ENCODE assay signal across 18 cellular contexts in genomic region chr1:227739636-227740035, GRCh38.
"Had no signal": no experiment of that assay in that cellular context is flagged by ENCODE, and none has a peak within 500 bp of the region (broad histone marks: within the 10 kb centered on the region; RNA-seq: fewer than 3 reads in every experiment).

No MANE protein-coding gene starts in this region.

- H3K36me3 Mint-ChIP-seq: WTC11 had no signal

- H3K27ac ChIP-seq: adrenal gland, dorsolateral prefrontal cortex, psoas muscle, skin epidermis, stomach had no signal

- DNase-seq: activated CD4-positive, alpha-beta T cell treated with anti-CD3 and anti-CD28 coated beads for 36 hours; activated CD4-positive, alpha-beta T cell treated with anti-CD3 and anti-CD28 coated beads, Interleukin-2, amount 50 U/mL, for 48 hours; activated CD8-positive, alpha-beta memory T cell treated with anti-CD3 and anti-CD28 coated beads, Interleukin-2, amount 10 ng/mL, durations not matched to agents 7 days and 5 days; activated effector memory CD4-positive, alpha-beta T cell treated with anti-CD3 and anti-CD28 coated beads, Interleukin-2, amount 50 U/mL, for 16 hours; activated T-cell treated with anti-CD3 and anti-CD28 coated beads, Interleukin-2, amount 50 U/mL, for 24 hours; dorsolateral prefrontal cortex; erythroblast; foreskin melanocyte; hypothalamus; islet precursor cell; psoas muscle; stomach had no signal

- H3K27ac Mint-ChIP-seq: activated CD4-positive, alpha-beta T cell treated with anti-CD3 and anti-CD28 coated beads for 36 hours; activated T-cell treated with anti-CD3 and anti-CD28 coated beads, Interleukin-2, amount 50 U/mL, for 24 hours; type B pancreatic cell; WTC11 had no signal

- H3K4me3 Mint-ChIP-seq: activated CD4-positive, alpha-beta T cell treated with anti-CD3 and anti-CD28 coated beads for 36 hours; activated CD8-positive, alpha-beta memory T cell treated with anti-CD3 and anti-CD28 coated beads, Interleukin-2, amount 10 ng/mL, durations not matched to agents 7 days and 5 days; activated T-cell treated with anti-CD3 and anti-CD28 coated beads, Interleukin-2, amount 50 U/mL, for 24 hours; type B pancreatic cell; WTC11 had no signal

- H3K9me3 Mint-ChIP-seq: activated naive CD4-positive, alpha-beta T cell treated with anti-CD3 and anti-CD28 coated beads, Interleukin-2, amount 50 U/mL, for 72 hours; activated T-cell treated with anti-CD3 and anti-CD28 coated beads, Interleukin-2, amount 50 U/mL, for 24 hours; type B pancreatic cell; WTC11 had no signal

- H3K4me3 ChIP-seq: adrenal gland, dorsolateral prefrontal cortex, psoas muscle, skin epidermis, stomach had no signal

- H3K27me3 Mint-ChIP-seq: activated CD4-positive, alpha-beta T cell treated with anti-CD3 and anti-CD28 coated beads for 36 hours; activated CD8-positive, alpha-beta memory T cell treated with anti-CD3 and anti-CD28 coated beads, Interleukin-2, amount 10 ng/mL, durations not matched to agents 7 days and 5 days; activated T-cell treated with anti-CD3 and anti-CD28 coated beads, Interleukin-2, amount 50 U/mL, for 24 hours; type B pancreatic cell had no signal

- H3K9me3 ChIP-seq: adrenal gland, psoas muscle, stomach had no signal

- H3K36me3 ChIP-seq: adrenal gland had no signal

- ATAC-seq: activated CD4-positive, alpha-beta T cell treated with anti-CD3 and anti-CD28 coated beads for 36 hours; activated CD8-positive, alpha-beta memory T cell treated with anti-CD3 and anti-CD28 coated beads, Interleukin-2, amount 10 ng/mL, durations not matched to agents 7 days and 5 days; activated naive CD4-positive, alpha-beta T cell treated with anti-CD3 and anti-CD28 coated beads, Interleukin-2, amount 50 U/mL, for 72 hours; psoas muscle; right cardiac atrium; WTC11 had no signal

- H3K27me3 ChIP-seq: adrenal gland, dorsolateral prefrontal cortex, stomach had no signal
